ENCODE assay signal across 25 cellular contexts in the genomic region with DNA sequence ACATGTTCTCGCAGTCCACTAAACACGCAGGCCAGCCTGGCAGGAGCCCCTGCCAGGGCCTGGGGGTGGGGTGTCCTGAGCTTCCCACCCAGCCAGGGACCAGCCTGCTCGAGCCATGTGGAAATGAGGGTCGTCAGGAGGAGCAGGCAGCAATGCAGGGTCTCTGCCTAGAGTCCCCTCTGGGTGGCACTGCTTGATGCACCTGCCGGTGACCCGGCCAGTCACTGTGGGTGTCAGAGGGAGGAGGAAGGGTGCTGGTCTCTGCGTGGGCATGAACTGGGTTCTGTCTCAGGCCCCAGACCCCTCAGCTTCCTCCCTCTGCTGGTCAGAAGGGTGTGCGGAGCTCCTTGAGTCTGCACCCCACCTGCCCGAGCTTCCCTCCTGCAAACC.
DNase-seq lines count a peak whose midpoint lies in the region; TF ChIP-seq lines count a peak whose summit lies in the region.
"Had no signal": no experiment of that assay in that cellular context is flagged by ENCODE, and none has a peak within 500 bp of the region (broad histone marks: within the 10 kb centered on the region; RNA-seq: fewer than 3 reads in every experiment).

No MANE protein-coding gene starts in this region.

- H4K20me1 ChIP-seq in BLaER1 (no peaks in the 10 kb centered on the region), H9 (ENCODE audit: control insufficient read depth, insufficient read depth, insufficient read length) (no peaks in the 10 kb centered on the region), SK-N-SH (ENCODE audit: insufficient read depth) (no peaks in the 10 kb centered on the region)

- TF ChIP-seq RAD21 in SK-N-SH (IDR thresholded peaks at IDR 0.05; ENCODE audit: low read length), result no peak

- H3K36me3 ChIP-seq in BLaER1 (no peaks in the 10 kb centered on the region), neuronal stem cell (replicated peaks in 1 of 2; ENCODE audit: control insufficient read depth in 2 of 2, insufficient read depth in 2 of 2, low read length in 2 of 2) (no peaks in the 10 kb centered on the region), MG63 (no peaks in the 10 kb centered on the region), SK-N-SH (replicated peaks in 1 of 2; ENCODE audit: control insufficient read depth in 1 of 2, insufficient read depth in 2 of 2, low read length in 1 of 2) (no peaks in the 10 kb centered on the region)
- H3K36me3 ChIP-seq: adrenal gland, colonic mucosa, HAP-1, heart left ventricle, stomach, thyroid gland had no signal

- H2AK5ac ChIP-seq in H9 (ENCODE audit: insufficient read length, low read length) (no peak overlapping the region), neuronal stem cell (ENCODE audit: low read depth, low read length) (peak overlapping the region; percentile 53)

- TF ChIP-seq EP300 in SK-N-SH (IDR thresholded peaks at IDR 0.05; ENCODE audit: borderline replicate concordance in 1 of 2, low read depth in 1 of 2, low read length in 1 of 2), result no peak

- no peak overlapping the region for H3T11ph ChIP-seq in H9 (ENCODE audit: low read length)

- H2AFZ ChIP-seq in H9 (ENCODE audit: low read length) (no peak overlapping the region), neuronal stem cell (ENCODE audit: low read length) (no peak overlapping the region), SK-N-SH (ENCODE audit: low read depth) (no peak overlapping the region)

- H3K36me3 Mint-ChIP-seq in H9 (ENCODE audit: insufficient read depth in 1 of 3, low read depth in 3 of 3) (no peaks in the 10 kb centered on the region), brain (no peaks in the 10 kb centered on the region)
- H3K36me3 Mint-ChIP-seq: activated CD8-positive, alpha-beta memory T cell treated with anti-CD3 and anti-CD28 coated beads, Interleukin-2, amount 10 ng/mL, durations not matched to agents 7 days and 5 days had no signal

- H2BK120ac ChIP-seq in H9 (ENCODE audit: low read depth, low read length, poor library complexity, severe bottlenecking), result no peak overlapping the region
- H2BK120ac ChIP-seq in neuronal stem cell (ENCODE audit: low read depth, low read length), result peak overlapping the region; percentile 61

- H3K27me3 ChIP-seq in BLaER1 (no peaks in the 10 kb centered on the region), H9 (ENCODE audit: insufficient read depth, low read length) (no peaks in the 10 kb centered on the region), neuronal stem cell (ENCODE audit: control insufficient read depth in 3 of 3, insufficient read depth in 3 of 3, low read depth in 1 of 3, low read length in 3 of 3) (peaks cover 0 to 13% (median 0%) of the 10 kb centered on the region in 3 experiments), MG63 (no peaks in the 10 kb centered on the region), SK-N-SH (ENCODE audit: insufficient read depth) (peaks cover 20% of the 10 kb centered on the region; the same call in 1 of the 2 replicates)
- H3K27me3 ChIP-seq: adrenal gland, colonic mucosa, heart left ventricle, stomach, thyroid gland had no signal

- no peak overlapping the region for H3K56ac ChIP-seq in H9 (ENCODE audit: insufficient read length, low read depth, low read length)

- H2BK20ac ChIP-seq in H9 (ENCODE audit: low read depth, low read length, poor library complexity, severe bottlenecking), result no peak overlapping the region

- H4K5ac ChIP-seq in H9 (ENCODE audit: insufficient read length, low read depth, low read length), result no peak overlapping the region

- DNase-seq in H9 (no peak), neuronal stem cell (ENCODE audit: low spot score) (no peak), MG63 (no peak), dermis blood vessel endothelial cell (no peak), SK-N-SH (no peak), medulla oblongata (ENCODE audit: extremely low spot score) (no peak)
- DNase-seq: activated B cell treated with CpG ODN at 0.5 μM for 24 hours; activated CD8-positive, alpha-beta memory T cell treated with anti-CD3 and anti-CD28 coated beads, Interleukin-2, amount 10 ng/mL, durations not matched to agents 7 days and 5 days; activated T-cell treated with anti-CD3 and anti-CD28 coated beads, Interleukin-2, amount 50 U/mL, for 48 hours; adrenal gland; colonic mucosa; foreskin fibroblast; heart left ventricle; kidney glomerular epithelial cell; NCI-H1417; NCI-H2081; nephron progenitor cell; SHP77; stomach; thyroid gland had no signal

- H3K27me3 Mint-ChIP-seq in H9 (ENCODE audit: low read depth) (peaks cover 88% of the 10 kb centered on the region), brain (no peaks in the 10 kb centered on the region)
- H3K27me3 Mint-ChIP-seq: activated CD8-positive, alpha-beta memory T cell treated with anti-CD3 and anti-CD28 coated beads, Interleukin-2, amount 10 ng/mL, durations not matched to agents 7 days and 5 days had no signal

- no peak overlapping the region for H2BK12ac ChIP-seq in H9 (ENCODE audit: insufficient read length, low read depth, low read length)
- H2BK12ac ChIP-seq in neuronal stem cell (ENCODE audit: low read length), result no peak overlapping the region

- H2BK5ac ChIP-seq in H9 (ENCODE audit: insufficient read length, low read length) (no peak overlapping the region), neuronal stem cell (ENCODE audit: low read length) (peak overlapping the region; percentile 46)

- H3K14ac ChIP-seq in H9 (ENCODE audit: insufficient read depth, low read length), result no peak overlapping the region
- H3K14ac ChIP-seq in neuronal stem cell (ENCODE audit: low read length), result peak overlapping the region; percentile 63

- TF ChIP-seq CTCF in H9 (conservative IDR thresholded peaks at IDR 0.05) (peak; percentile 50), brain (conservative IDR thresholded peaks at IDR 0.05) (peak; percentile 15 to 38), SK-N-SH (IDR thresholded peaks at IDR 0.05) (no peak)

- H3K18ac ChIP-seq in H9 (ENCODE audit: insufficient read length, low read depth, low read length) (no peak overlapping the region), neuronal stem cell (ENCODE audit: low read length) (peak overlapping the region; percentile 44)

- H3K79me1 ChIP-seq in H9 (ENCODE audit: insufficient read depth, low read depth, low read length, poor library complexity, severe bottlenecking) (no peaks in the 10 kb centered on the region), neuronal stem cell (ENCODE audit: low read depth, low read length) (peaks cover 3% of the 10 kb centered on the region)

- H3F3A ChIP-seq in SK-N-SH (replicated peaks; ENCODE audit: insufficient read depth), result no peaks in the 10 kb centered on the region

- H3K27ac Mint-ChIP-seq in H9 (no peak overlapping the region), brain (peak overlapping the region; percentile 82 to 97 (median 91))
- H3K27ac Mint-ChIP-seq: activated B cell treated with CpG ODN at 0.5 μM for 24 hours; activated CD8-positive, alpha-beta memory T cell treated with anti-CD3 and anti-CD28 coated beads, Interleukin-2, amount 10 ng/mL, durations not matched to agents 7 days and 5 days; B cell; nephron progenitor cell had no signal

- H3K4me3 Mint-ChIP-seq in H9 (no peak overlapping the region), brain (peak overlapping the region in 4 of 5 experiments; percentile 22 to 68 (median 57))
- H3K4me3 Mint-ChIP-seq: activated B cell treated with CpG ODN at 0.5 μM for 24 hours; activated CD8-positive, alpha-beta memory T cell treated with anti-CD3 and anti-CD28 coated beads, Interleukin-2, amount 10 ng/mL, durations not matched to agents 7 days and 5 days; B cell; nephron progenitor cell had no signal

- H4K8ac ChIP-seq in H9 (replicated peaks; ENCODE audit: insufficient read length, low read depth, low read length) (no peak overlapping the region), neuronal stem cell (ENCODE audit: low read depth, low read length) (no peak overlapping the region)

- H3K4ac ChIP-seq in H9 (ENCODE audit: low read depth, low read length) (no peak overlapping the region), neuronal stem cell (ENCODE audit: low read length) (peak overlapping the region; percentile 29)

- CTCF ChIA-PET in SK-N-SH (lab: Yijun Ruan, JAX), result interaction anchor here (0.6 to 1.3 kb wide), 4 partner anchors 9 to 157 kb away, joined by 3 to 4 read pairs (median 4); no protein-coding TSS in a partner anchor

- H3K4me1 ChIP-seq in BLaER1 (peaks cover 8% of the 10 kb centered on the region), H9 (ENCODE audit: insufficient read depth, low read length) (no peaks in the 10 kb centered on the region), neuronal stem cell (ENCODE audit: control insufficient read depth in 2 of 2, insufficient read depth in 1 of 2, low read depth in 1 of 2, low read length in 2 of 2) (peaks cover 4 to 13% of the 10 kb centered on the region in 2 donors), SK-N-SH (ENCODE audit: control insufficient read depth in 1 of 2, insufficient read depth in 2 of 2, low read depth in 1 of 2, low read length in 1 of 2) (no peaks in the 10 kb centered on the region; a peak in 1 of 4 replicates)
- H3K4me1 ChIP-seq: colonic mucosa had no signal

- H3K23me2 ChIP-seq in H9 (ENCODE audit: insufficient read length, low read depth, low read length, poor library complexity, severe bottlenecking), result no peaks in the 10 kb centered on the region

- no CpG with 5 or more reads among the region's 9 CpGs for WGBS in H9 (ENCODE audit: extremely low coverage, insufficient read length, low lambda C conversion rate)
- WGBS in neuronal stem cell (ENCODE audit: extremely low coverage in 2 of 2, insufficient read length in 2 of 2, insufficient replicate concordance in 1 of 2), 2 donors, result no CpG with 5 or more reads among the region's 9 CpGs
- 78% methylated on average over 5 of the region's 9 CpGs for WGBS in SK-N-SH (ENCODE audit: low lambda C conversion rate)

- H3K9me2 ChIP-seq in SK-N-SH, result no peaks in the 10 kb centered on the region

- H3K9me3 ChIP-seq in BLaER1, result no peaks in the 10 kb centered on the region
- no peaks in the 10 kb centered on the region for H3K9me3 ChIP-seq in H9 (ENCODE audit: control insufficient read depth, low read depth, low read length)
- no peaks in the 10 kb centered on the region for H3K9me3 ChIP-seq in neuronal stem cell (replicated peaks in 1 of 2; ENCODE audit: control insufficient read depth in 2 of 2, insufficient read depth in 1 of 2, low read depth in 1 of 2, low read length in 2 of 2)
- H3K9me3 ChIP-seq in MG63, result no peaks in the 10 kb centered on the region
- no peaks in the 10 kb centered on the region for H3K9me3 ChIP-seq in SK-N-SH
- H3K9me3 ChIP-seq: adrenal gland, colonic mucosa, HAP-1, heart left ventricle, stomach, thyroid gland had no signal

- H2BK15ac ChIP-seq in H9 (ENCODE audit: low read depth, low read length), result no peak overlapping the region
- peak overlapping the region; percentile 83 for H2BK15ac ChIP-seq in neuronal stem cell (ENCODE audit: low read length)

- H3K4me1 Mint-ChIP-seq in H9, result peaks cover 4 to 15% of the 10 kb centered on the region in 2 experiments
- peaks cover 60% of the 10 kb centered on the region for H3K4me1 Mint-ChIP-seq in brain
- H3K4me1 Mint-ChIP-seq: activated B cell treated with CpG ODN at 0.5 μM for 24 hours; activated CD8-positive, alpha-beta memory T cell treated with anti-CD3 and anti-CD28 coated beads, Interleukin-2, amount 10 ng/mL, durations not matched to agents 7 days and 5 days; B cell; nephron progenitor cell had no signal

- H3K79me2 ChIP-seq in H9 (ENCODE audit: insufficient read depth, low read length) (no peaks in the 10 kb centered on the region), SK-N-SH (ENCODE audit: insufficient read depth) (no peaks in the 10 kb centered on the region)

- H3K4me3 ChIP-seq in BLaER1 (no peak overlapping the region), neuronal stem cell (ENCODE audit: low read length in 2 of 2) (no peak overlapping the region), MG63 (no peak overlapping the region), SK-N-SH (ENCODE audit: low read depth in 2 of 2, low read length in 1 of 2) (no peak overlapping the region)
- H3K4me3 ChIP-seq: adrenal gland, colonic mucosa, HAP-1, heart left ventricle, stomach, thyroid gland had no signal

- H3K4me2 ChIP-seq in BLaER1, result 0 out of 2 replicates have a peak overlapping the region, but pooled peaks have one; percentile 12
- no peak overlapping the region for H3K4me2 ChIP-seq in H9 (ENCODE audit: insufficient read depth, insufficient read length, low read length)
- no peak overlapping the region for H3K4me2 ChIP-seq in neuronal stem cell (ENCODE audit: insufficient read depth, low read length, poor library complexity, severe bottlenecking)
- no peak overlapping the region for H3K4me2 ChIP-seq in SK-N-SH
- H3K4me2 ChIP-seq: KMS-11 had no signal

- H3K27ac ChIP-seq in BLaER1, result no peak overlapping the region
- no peak overlapping the region for H3K27ac ChIP-seq in H9 (ENCODE audit: insufficient read length, low read depth, low read length)
- no peak overlapping the region for H3K27ac ChIP-seq in neuronal stem cell (replicated peaks; ENCODE audit: low read length)
- H3K27ac ChIP-seq in SK-N-SH (ENCODE audit: low read depth in 2 of 2, low read length in 1 of 2), result no peak overlapping the region
- H3K27ac ChIP-seq: adrenal gland, colonic mucosa, heart left ventricle, KMS-11, stomach, thyroid gland had no signal

- H3K9me3 Mint-ChIP-seq in H9 (no peaks in the 10 kb centered on the region; a peak in 2 of 5 replicates), brain (peaks cover 0 to 2% (median 0%) of the 10 kb centered on the region in 5 experiments)
- H3K9me3 Mint-ChIP-seq: activated B cell treated with CpG ODN at 0.5 μM for 24 hours, nephron progenitor cell had no signal

- H4K91ac ChIP-seq in H9 (ENCODE audit: insufficient read length, low read depth, low read length) (no peak overlapping the region), neuronal stem cell (ENCODE audit: low read depth, low read length, poor library complexity) (no peak overlapping the region)

- POLR2A ChIA-PET in SK-N-SH (lab: Yijun Ruan, JAX), result no interaction called here

- no peak overlapping the region for H3K9ac ChIP-seq in BLaER1
- H3K9ac ChIP-seq in H9 (ENCODE audit: extremely low read depth, insufficient read length, low read length), result no peak overlapping the region
- no peak overlapping the region for H3K9ac ChIP-seq in neuronal stem cell (ENCODE audit: low read depth, low read length, poor library complexity)
- H3K9ac ChIP-seq in SK-N-SH, result no peak overlapping the region
- H3K9ac ChIP-seq: KMS-11 had no signal

- H3K23ac ChIP-seq in H9 (ENCODE audit: insufficient read length, low read depth, low read length) (no peak overlapping the region), neuronal stem cell (ENCODE audit: low read depth, low read length, poor library complexity) (peak overlapping the region; percentile 58)

Comparison
In these comparisons a context has a peak if more than half of its experiments do, and no peak if none do; other contexts are left out.
1. H3K27ac Mint-ChIP-seq: peak in brain (5 of 5); none in H9 (0 of 3).
2. H3K4me3 Mint-ChIP-seq: peak in brain (4 of 5); none in H9 (0 of 2).